ENCODE assay signal across 9 cellular contexts in genomic region chr5:95818181-95819147, GRCh38. TPM values are rescaled to one million over a fixed set of nuclear protein-coding genes. Genes with fewer than 3 reads are reported as not detected.
DNase-seq lines count a peak whose midpoint lies in the region; ATAC-seq and TF ChIP-seq lines count a peak whose summit lies in the region.
"Had no signal": no experiment of that assay in that cellular context is flagged by ENCODE, and none has a peak within 500 bp of the region (broad histone marks: within the 10 kb centered on the region; RNA-seq: fewer than 3 reads in every experiment).

No MANE protein-coding gene starts in this region.

- H3K9me3 ChIP-seq in CD4-positive, CD25-positive, alpha-beta regulatory T cell (ENCODE audit: control insufficient read depth in 2 of 2, low read length in 2 of 2): no peaks in the 10 kb centered on the region
- H3K9me3 ChIP-seq: pancreas had no signal

- H3K27me3 ChIP-seq in CD4-positive, CD25-positive, alpha-beta regulatory T cell (ENCODE audit: control insufficient read depth, insufficient read depth, low read length): no peaks in the 10 kb centered on the region
- H3K27me3 ChIP-seq: pancreas had no signal

- H3K27me3 Mint-ChIP-seq in CD4-positive, CD25-positive, alpha-beta regulatory T cell: no peaks in the 10 kb centered on the region
- no peaks in the 10 kb centered on the region for H3K27me3 Mint-ChIP-seq in chondrocyte (ENCODE audit: low read depth)
- no peaks in the 10 kb centered on the region for H3K27me3 Mint-ChIP-seq in naive B cell

- peak overlapping the region; percentile 95 to 98 (median 98) for H3K27ac Mint-ChIP-seq in CD4-positive, CD25-positive, alpha-beta regulatory T cell
- peak overlapping the region; percentile 79 for H3K27ac Mint-ChIP-seq in chondrocyte (ENCODE audit: unreplicated experiment)
- peak overlapping the region; percentile 14 to 96 (median 90) for H3K27ac Mint-ChIP-seq in naive B cell

- ATAC-seq in CD4-positive, CD25-positive, alpha-beta regulatory T cell (ENCODE audit: low read depth in 2 of 2): peak; percentile 32 to 45
- peak; percentile 70 to 71 for ATAC-seq in naive B cell (ENCODE audit: low read depth in 2 of 2)
- no peak for ATAC-seq in HG03432 (IDR thresholded peaks at IDR 0.05; ENCODE audit: unreplicated experiment)
- no peak for ATAC-seq in HG02610 (IDR thresholded peaks at IDR 0.05; ENCODE audit: unreplicated experiment)

- peaks cover 80% of the 10 kb centered on the region for H3K4me1 ChIP-seq in CD4-positive, CD25-positive, alpha-beta regulatory T cell (ENCODE audit: control insufficient read depth, insufficient read depth, low read length, poor library complexity, severe bottlenecking)

- peak in 1 of 3 donors; percentile 42 for DNase-seq in CD4-positive, CD25-positive, alpha-beta regulatory T cell
- DNase-seq in MV-4-11 (lab: John Stamatoyannopoulos, UW) (peak; percentile 97), chondrocyte (ENCODE audit: low spot score) (no peak), naive B cell (peak; percentile 62), DMS 273 (lab: John Stamatoyannopoulos, UW; ENCODE audit: unreplicated experiment) (no peak), iPS-NIHi7 (ENCODE audit: extremely low spot score) (no peak)
- DNase-seq: pancreas had no signal

- peaks cover 37% of the 10 kb centered on the region for H3K36me3 Mint-ChIP-seq in CD4-positive, CD25-positive, alpha-beta regulatory T cell
- peaks cover 13% of the 10 kb centered on the region for H3K36me3 Mint-ChIP-seq in chondrocyte (ENCODE audit: low read depth)
- H3K36me3 Mint-ChIP-seq in naive B cell: peaks cover 16 to 18% of the 10 kb centered on the region in 2 donors

- H3K36me3 ChIP-seq in CD4-positive, CD25-positive, alpha-beta regulatory T cell (ENCODE audit: control insufficient read depth, insufficient read depth, low read length): peaks cover 30% of the 10 kb centered on the region
- H3K36me3 ChIP-seq: pancreas had no signal

- H3K27ac ChIP-seq in CD4-positive, CD25-positive, alpha-beta regulatory T cell (ENCODE audit: insufficient read depth, low read length, poor library complexity, severe bottlenecking): peak overlapping the region; percentile 91
- H3K27ac ChIP-seq: pancreas had no signal

- H3K4me3 Mint-ChIP-seq in CD4-positive, CD25-positive, alpha-beta regulatory T cell: peak overlapping the region; percentile 98 to 99 (median 99)
- H3K4me3 Mint-ChIP-seq in chondrocyte (ENCODE audit: unreplicated experiment): no peak overlapping the region
- H3K4me3 Mint-ChIP-seq in naive B cell: peak overlapping the region; percentile 76 to 96 (median 88)

- peak overlapping the region; percentile 100 for H3K4me3 ChIP-seq in CD4-positive, CD25-positive, alpha-beta regulatory T cell (ENCODE audit: low read depth, low read length)
- H3K4me3 ChIP-seq: pancreas had no signal

- H3K9me3 Mint-ChIP-seq in CD4-positive, CD25-positive, alpha-beta regulatory T cell: no peaks in the 10 kb centered on the region
- no peaks in the 10 kb centered on the region for H3K9me3 Mint-ChIP-seq in chondrocyte (ENCODE audit: low read depth)
- no peaks in the 10 kb centered on the region for H3K9me3 Mint-ChIP-seq in naive B cell

- no peak for TF ChIP-seq CTCF in chondrocyte (IDR thresholded peaks at IDR 0.05)

- peaks cover 17 to 81% (median 59%) of the 10 kb centered on the region in 4 donors for H3K4me1 Mint-ChIP-seq in CD4-positive, CD25-positive, alpha-beta regulatory T cell
- H3K4me1 Mint-ChIP-seq in chondrocyte (ENCODE audit: low read depth) (peaks cover 43% of the 10 kb centered on the region), naive B cell (peaks cover 47 to 75% (median 68%) of the 10 kb centered on the region in 3 donors)

RNA-seq across cellular contexts. Expression of gene GLRX, which starts 4.1 kb away (rescaled TPM):
- 82.9 TPM for total RNA-seq in CD4-positive, CD25-positive, alpha-beta regulatory T cell
- polyA plus RNA-seq in CD4-positive, CD25-positive, alpha-beta regulatory T cell: 100 to 1,000 TPM; 319 to 399 (median 348) TPM
- total RNA-seq in chondrocyte: 18.3 to 24.8 TPM (median 21.6 TPM) in 3 replicates
- polyA plus RNA-seq in naive B cell (ENCODE audit: low read depth in 6 of 6): 100 to 1,000 TPM in 1 of 6 donors, 10 to 100 TPM in 5; 57.4 to 104 (median 77.4) TPM

Comparison
In these comparisons a context has a peak if more than half of its experiments do, and no peak if none do; other contexts are left out.
1. ATAC-seq: peak in CD4-positive, CD25-positive, alpha-beta regulatory T cell (2 of 2) and naive B cell (2 of 2); none in HG03432 (single experiment) and HG02610 (single experiment).
2. DNase-seq: peak in MV-4-11 (single experiment) and naive B cell (single experiment); none in chondrocyte (single experiment), DMS 273 (single experiment) and iPS-NIHi7 (single experiment).
3. Peak in every context shown above with its lines, with median percentiles within 50 percentile points of each other: H3K27ac Mint-ChIP-seq.